Comparison of ENCODE assay signal across 18 cellular contexts in genomic region chr4:14928035-14928434, GRCh38.
"Had no signal": no experiment of that assay in that cellular context is flagged by ENCODE, and none has a peak within 500 bp of the region (broad histone marks: within the 10 kb centered on the region; RNA-seq: fewer than 3 reads in every experiment).

No MANE protein-coding gene starts in this region.

- H3K9me3 ChIP-seq: heart left ventricle, left ventricle myocardium inferior, neutrophil, stomach, thoracic aorta, transverse colon had no signal

- H3K4me1 ChIP-seq: stomach, transverse colon had no signal

- H3K4me3 ChIP-seq: dorsolateral prefrontal cortex, heart left ventricle, left ventricle myocardium inferior, lung, stomach, thoracic aorta, transverse colon had no signal

- ATAC-seq: heart left ventricle; naive thymus-derived CD4-positive, alpha-beta T cell had no signal

- H3K27me3 ChIP-seq: dorsolateral prefrontal cortex, heart left ventricle, neutrophil, stomach, transverse colon had no signal

- DNase-seq: cortex of kidney; effector CD8-positive, alpha-beta T cell; heart left ventricle; kidney glomerular epithelial cell; left ventricle myocardium inferior; mesendoderm; naive thymus-derived CD4-positive, alpha-beta T cell; nephron progenitor cell; posterior cingulate gyrus; small intestine; stimulated activated CD4-positive, alpha-beta T cell treated with anti-CD3 and anti-CD28 coated beads, Interleukin-12 subunit alpha, Interleukin-12 subunit beta, amount 100 ng/mL, for 4 hours; stimulated activated naive CD4-positive, alpha-beta T cell; stomach; transverse colon had no signal

- H3K27ac ChIP-seq: heart left ventricle, left ventricle myocardium inferior, neutrophil, stomach, thoracic aorta, transverse colon had no signal

- H3K36me3 ChIP-seq: heart left ventricle, left ventricle myocardium inferior, neutrophil, stomach, thoracic aorta, transverse colon had no signal
